In the genomic region with DNA sequence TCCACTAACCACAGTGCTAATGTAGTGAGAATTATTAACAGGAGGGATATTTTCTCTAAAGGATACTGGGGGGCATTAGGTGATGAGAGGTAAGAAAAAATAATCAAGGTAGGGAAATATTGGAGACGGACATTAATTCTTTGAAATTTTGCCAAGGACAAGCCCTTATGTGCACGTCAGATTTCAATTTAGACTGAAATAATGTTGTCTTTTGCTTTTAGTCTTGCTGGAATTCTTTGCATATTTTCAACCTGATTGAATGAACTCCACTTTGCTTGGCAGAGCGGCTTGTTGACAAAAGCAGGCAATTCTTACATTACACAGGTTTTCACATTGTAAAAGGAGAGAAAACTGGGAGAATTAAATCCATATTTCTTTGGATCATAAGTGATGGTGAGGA, we compare ENCODE assay signal across 1 cellular context.
TF ChIP-seq lines count a peak whose summit lies in the region.

No MANE protein-coding gene starts in this region.

TF ChIP-seq in IMR-90, 13 proteins besides CTCF, POLR2A, EP300 and RAD21 (continued from another document):
- TF ChIP-seq MAFK (IDR thresholded peaks at IDR 0.05; ENCODE audit: low read depth, low read length) (no peak), MXI1 (IDR thresholded peaks at IDR 0.05; ENCODE audit: borderline replicate concordance, low read depth, low read length) (no peak), CHD1 (IDR thresholded peaks at IDR 0.05; ENCODE audit: low read depth, low read length) (no peak), RCOR1 (IDR thresholded peaks at IDR 0.05; ENCODE audit: insufficient replicate concordance, low read length) (no peak), FOS (IDR thresholded peaks at IDR 0.05; ENCODE audit: low read depth, low read length) (no peak), RFX5 (IDR thresholded peaks at IDR 0.05; ENCODE audit: low read depth, low read length) (no peak), SMC3 (IDR thresholded peaks at IDR 0.05; ENCODE audit: low read depth, low read length) (no peak), ELK1 (IDR thresholded peaks at IDR 0.05; ENCODE audit: borderline replicate concordance, low read depth, low read length) (no peak), USF2 (IDR thresholded peaks at IDR 0.05; ENCODE audit: low read depth, low read length) (no peak), MAZ (IDR thresholded peaks at IDR 0.05; ENCODE audit: borderline replicate concordance, low read depth, low read length) (no peak), CEBPB (IDR thresholded peaks at IDR 0.05; ENCODE audit: low read depth, low read length) (no peak)
